In the genomic region with DNA sequence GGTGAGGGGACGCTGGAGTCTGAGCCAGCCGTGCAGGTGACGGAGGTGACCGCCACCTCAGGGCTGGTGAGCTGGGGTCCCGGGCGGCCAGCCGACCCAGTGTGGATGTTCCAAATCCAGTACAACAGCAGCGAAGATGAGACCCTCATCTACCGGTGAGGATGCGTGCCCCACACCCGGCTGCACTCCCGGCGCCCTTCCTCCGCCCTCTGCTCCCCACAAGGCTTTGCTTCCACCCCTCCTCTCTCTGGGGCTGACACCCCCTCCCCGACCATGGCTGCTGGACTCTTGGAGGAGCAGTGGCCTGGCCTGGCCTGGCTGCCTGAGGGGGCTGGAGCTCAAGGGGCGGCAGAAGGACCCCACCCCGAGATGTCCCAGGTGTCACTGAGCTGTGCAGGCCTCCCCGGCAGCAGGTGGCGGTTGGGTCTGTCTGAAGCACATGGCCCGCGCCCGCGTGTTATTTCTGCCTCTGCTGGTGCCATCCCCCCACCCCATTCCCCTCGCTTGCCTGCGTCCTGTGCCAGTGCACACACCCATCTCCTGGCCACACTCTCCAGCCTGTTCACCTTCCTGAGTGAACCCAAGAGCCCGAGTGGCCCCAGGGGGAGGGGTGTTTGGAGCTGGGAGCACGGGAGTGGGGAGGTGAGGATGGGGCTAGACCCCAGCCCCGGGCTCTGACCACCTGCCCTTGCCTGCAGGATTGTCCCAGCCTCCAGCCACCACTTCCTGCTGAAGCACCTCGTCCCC, we compare ENCODE assay signal across 1 cellular context.
TF ChIP-seq lines count a peak whose summit lies in the region.

No MANE protein-coding gene starts in this region.

TF ChIP-seq in A549, 52 proteins besides CTCF, POLR2A, EP300 and RAD21 (continued from another document):
- TF ChIP-seq MAX (IDR thresholded peaks at IDR 0.05), result peak; percentile 60; the same call in 1 of the 2 replicates
- TF ChIP-seq CBX2 (IDR thresholded peaks at IDR 0.05; ENCODE audit: borderline replicate concordance, low read depth), result no peak
- TF ChIP-seq PBX3 (IDR thresholded peaks at IDR 0.05), result 0 out of 2 replicates have a peak, but pooled peaks have one; percentile 19
